In genomic region chr18:79935925-79936324, GRCh38 we compare ENCODE assay signal across 28 cellular contexts. TPM values are rescaled to one million over a fixed set of nuclear protein-coding genes. Genes with fewer than 3 reads are reported as not detected.
DNase-seq lines count a peak whose midpoint lies in the region; ATAC-seq, FAIRE-seq and TF ChIP-seq lines count a peak whose summit lies in the region.
"Had no signal": no experiment of that assay in that cellular context is flagged by ENCODE, and none has a peak within 500 bp of the region (broad histone marks: within the 10 kb centered on the region; RNA-seq: fewer than 3 reads in every experiment).

No MANE protein-coding gene starts in this region.

- H3K4me3 ChIP-seq in HEK293 (ENCODE audit: low read depth, low read length) (no peak overlapping the region), kidney (ENCODE audit: low read length in 2 of 2) (no peak overlapping the region)
- H3K4me3 ChIP-seq: heart left ventricle, vagina had no signal

- H3K36me3 Mint-ChIP-seq in CD4-positive, alpha-beta T cell (ENCODE audit: low read depth), result peaks cover 96% of the 10 kb centered on the region

- no peaks in the 10 kb centered on the region for H3K27me3 ChIP-seq in CD4-positive, alpha-beta T cell (ENCODE audit: control insufficient read depth, insufficient read depth, low read length)
- H3K27me3 ChIP-seq: heart left ventricle, vagina had no signal

- DNase-seq in kidney (peak; percentile 18), posterior cingulate gyrus (peak in 7 of 10 donors; percentile 3 to 44 (median 7)), KG1 (lab: John Stamatoyannopoulos, UW) (no peak), putamen (ENCODE audit: low spot score) (no peak), SIG-M5 treated with dmso at 0.1 percent for 504 hours (lab: John Stamatoyannopoulos, UW; ENCODE audit: unreplicated experiment) (no peak)
- no peak for DNase-seq in CD4-positive, alpha-beta T cell
- DNase-seq: ACHN; activated CD4-positive, alpha-beta T cell treated with anti-CD3 and anti-CD28 coated beads, Interleukin-2, amount 10 ng/mL, durations not matched to agents 7 days and 5 days; activated CD8-positive, alpha-beta memory T cell treated with anti-CD3 and anti-CD28 coated beads, Interleukin-2, amount 10 ng/mL, durations not matched to agents 7 days and 5 days; C1 segment of cervical spinal cord; DMS 273 treated with DMSO at 0.1 percent for 48 hours; effector CD4-positive, alpha-beta T cell; left cardiac atrium; midbrain; NCI-H1417; NCI-H2081 had no signal

- H3K9me3 ChIP-seq in HEK293 (ENCODE audit: control insufficient read depth, insufficient read depth, low read depth, low read length) (no peaks in the 10 kb centered on the region), kidney (ENCODE audit: control insufficient read depth in 1 of 2, low read length in 2 of 2) (peaks cover 3 to 8% of the 10 kb centered on the region in 2 donors)
- H3K9me3 ChIP-seq in CD4-positive, alpha-beta T cell (ENCODE audit: control insufficient read depth, low read length), result peaks cover 20% of the 10 kb centered on the region

- intact Hi-C loops in kidney (cut with DNase I) (no loop called here), posterior cingulate gyrus (cut with DNase I) (no loop called here)
- intact Hi-C loops in CD4-positive, alpha-beta T cell (cut with DNase I, micrococcal nuclease), result no loop called here

- H3K9me3 Mint-ChIP-seq in CD4-positive, alpha-beta T cell, result peaks cover 18% of the 10 kb centered on the region

- TF ChIP-seq CTCF in 22Rv1 (IDR thresholded peaks at IDR 0.05) (no peak), HEK293 (tag by site-specific recombination; IDR thresholded peaks at IDR 0.05) (no peak), kidney (IDR thresholded peaks at IDR 0.05; ENCODE audit: borderline replicate concordance, extremely low read depth, insufficient read depth) (no peak)
- TF ChIP-seq CTCF in CD4-positive, alpha-beta T cell (IDR thresholded peaks at IDR 0.05), result no peak

- no peak for FAIRE-seq in kidney (lab: Jason Lieb, UNC)
- FAIRE-seq: astrocyte had no signal

- no peak overlapping the region for H3K27ac Mint-ChIP-seq in CD4-positive, alpha-beta T cell
- H3K27ac Mint-ChIP-seq: activated CD4-positive, alpha-beta T cell treated with anti-CD3 and anti-CD28 coated beads, Interleukin-2, amount 10 ng/mL, durations not matched to agents 7 days and 5 days; activated CD8-positive, alpha-beta memory T cell treated with anti-CD3 and anti-CD28 coated beads, Interleukin-2, amount 10 ng/mL, durations not matched to agents 7 days and 5 days; activated naive CD4-positive, alpha-beta T cell treated with anti-CD3 and anti-CD28 coated beads, Interleukin-2, amount 50 U/mL, for 72 hours; natural killer cell treated with Interleukin-12 subunit alpha and Interleukin-12 subunit beta and Interleukin-15 and Interleukin-18, amount 100 ng/mL, for 72 hours; T-helper 2 cell treated with Interferon-gamma antibody and Interleukin-4, amounts not matched to agents 5 μg/mL and 100 μg/mL, for 36 hours had no signal

- no peaks in the 10 kb centered on the region for H3K27me3 Mint-ChIP-seq in CD4-positive, alpha-beta T cell
- H3K27me3 Mint-ChIP-seq: activated CD4-positive, alpha-beta T cell treated with anti-CD3 and anti-CD28 coated beads, Interleukin-2, amount 10 ng/mL, durations not matched to agents 7 days and 5 days; activated CD8-positive, alpha-beta memory T cell treated with anti-CD3 and anti-CD28 coated beads, Interleukin-2, amount 10 ng/mL, durations not matched to agents 7 days and 5 days; central memory CD8-positive, alpha-beta T cell; natural killer cell treated with Interleukin-12 subunit alpha and Interleukin-12 subunit beta and Interleukin-15 and Interleukin-18, amount 100 ng/mL, for 72 hours had no signal

- POLR2A ChIA-PET in HEK293 (lab: Yijun Ruan, JAX), result no interaction called here
- POLR2A ChIA-PET in CD4-positive, alpha-beta T cell (lab: Charles Lee), result no interaction called here

- no peak overlapping the region for H3K9ac ChIP-seq in kidney (ENCODE audit: low read length in 2 of 2)

- peaks cover 13% of the 10 kb centered on the region for H3K4me1 Mint-ChIP-seq in CD4-positive, alpha-beta T cell (ENCODE audit: low read depth)
- H3K4me1 Mint-ChIP-seq: activated CD4-positive, alpha-beta T cell treated with anti-CD3 and anti-CD28 coated beads, Interleukin-2, amount 10 ng/mL, durations not matched to agents 7 days and 5 days; activated CD8-positive, alpha-beta memory T cell treated with anti-CD3 and anti-CD28 coated beads, Interleukin-2, amount 10 ng/mL, durations not matched to agents 7 days and 5 days had no signal

- H3K27ac ChIP-seq in 22Rv1 (peak overlapping the region; percentile 79; the same call in 1 of the 2 replicates), HEK293 (ENCODE audit: extremely low read depth, low read depth, low read length) (no peak overlapping the region), kidney (ENCODE audit: low read depth in 2 of 2, low read length in 2 of 2) (no peak overlapping the region)
- no peak overlapping the region for H3K27ac ChIP-seq in CD4-positive, alpha-beta T cell (ENCODE audit: low read depth, low read length)
- H3K27ac ChIP-seq: vagina had no signal

- ATAC-seq in CD4-positive, alpha-beta T cell (ENCODE audit: poor library complexity), result no peak
- ATAC-seq: activated CD8-positive, alpha-beta memory T cell treated with anti-CD3 and anti-CD28 coated beads, Interleukin-2, amount 10 ng/mL, durations not matched to agents 7 days and 5 days; activated naive CD4-positive, alpha-beta T cell treated with anti-CD3 and anti-CD28 coated beads, Interleukin-2, amount 50 U/mL, for 72 hours; HCT116; heart left ventricle; left cardiac atrium; natural killer cell treated with Interleukin-12 subunit alpha and Interleukin-12 subunit beta and Interleukin-15 and Interleukin-18, amount 100 ng/mL, for 72 hours; Right ventricle myocardium inferior had no signal

- no peaks in the 10 kb centered on the region for H3K4me1 ChIP-seq in HEK293 (ENCODE audit: control insufficient read depth, insufficient read depth, low read length)
- H3K4me1 ChIP-seq in kidney (ENCODE audit: control insufficient read depth in 1 of 2, insufficient read depth in 1 of 2, low read depth in 1 of 2, low read length in 2 of 2), result peaks cover 3 to 6% of the 10 kb centered on the region in 2 donors

- no peak overlapping the region for H3K4me3 Mint-ChIP-seq in CD4-positive, alpha-beta T cell
- H3K4me3 Mint-ChIP-seq: activated CD4-positive, alpha-beta T cell treated with anti-CD3 and anti-CD28 coated beads, Interleukin-2, amount 10 ng/mL, durations not matched to agents 7 days and 5 days; activated CD8-positive, alpha-beta memory T cell treated with anti-CD3 and anti-CD28 coated beads, Interleukin-2, amount 10 ng/mL, durations not matched to agents 7 days and 5 days; central memory CD8-positive, alpha-beta T cell; natural killer cell treated with Interleukin-12 subunit alpha and Interleukin-12 subunit beta and Interleukin-15 and Interleukin-18, amount 100 ng/mL, for 72 hours; T-helper 2 cell treated with Interferon-gamma antibody and Interleukin-4, amounts not matched to agents 5 μg/mL and 100 μg/mL, for 36 hours had no signal

- peaks cover 4 to 30% of the 10 kb centered on the region in 2 experiments; a peak in 2 of 3 replicates for H3K36me3 ChIP-seq in HEK293 (ENCODE audit: control insufficient read depth in 2 of 2, insufficient read depth in 1 of 2, low read length in 2 of 2)
- H3K36me3 ChIP-seq in kidney (ENCODE audit: control insufficient read depth in 1 of 2, insufficient read depth in 2 of 2, low read length in 2 of 2), result peaks cover 12 to 17% of the 10 kb centered on the region in 2 donors

- CTCF ChIA-PET in HEK293 (lab: Yijun Ruan, JAX), result no interaction called here
- CTCF ChIA-PET in CD4-positive, alpha-beta T cell (lab: Charles Lee), result no interaction called here

TF ChIP-seq in HEK293, 187 proteins besides CTCF, POLR2A, EP300 and RAD21:
- TF ChIP-seq ZBTB48 (tag by site-specific recombination; IDR thresholded peaks at IDR 0.05) (no peak), ZIC2 (tag by site-specific recombination; IDR thresholded peaks at IDR 0.05) (no peak), ZNF157 (tag by site-specific recombination; IDR thresholded peaks at IDR 0.05) (peak; percentile 68), GLIS1 (tag by site-specific recombination; IDR thresholded peaks at IDR 0.05) (no peak), ZNF777 (tag by site-specific recombination; IDR thresholded peaks at IDR 0.05; ENCODE audit: borderline replicate concordance) (no peak), ZNF266 (tag by site-specific recombination; IDR thresholded peaks at IDR 0.05; ENCODE audit: low read depth) (no peak), PATZ1 (tag by site-specific recombination; IDR thresholded peaks at IDR 0.05) (no peak), ZNF423 (tag by site-specific recombination; IDR thresholded peaks at IDR 0.05) (no peak), ZNF549 (tag by site-specific recombination; IDR thresholded peaks at IDR 0.05) (no peak)

RNA-seq across cellular contexts. Expression of gene SLC66A2, which starts 15.5 kb away (rescaled TPM):
- 45.5 TPM for total RNA-seq in kidney
- 41.9 TPM for polyA plus RNA-seq in kidney (ENCODE audit: insufficient read depth, low read depth, low replicate concordance)
- 10 to 100 TPM; 44.5 to 44.8 TPM for total RNA-seq in CD4-positive, alpha-beta T cell

RNA-seq across cellular contexts. Expression of gene HSBP1L1, which starts 28.5 kb away (rescaled TPM):
- total RNA-seq in kidney, result 26.0 TPM
- polyA plus RNA-seq in kidney (ENCODE audit: insufficient read depth, low read depth, low replicate concordance), result 43.6 TPM
- total RNA-seq in CD4-positive, alpha-beta T cell, result 10 to 100 TPM; 42.6 to 42.7 TPM
- total RNA-seq: OCI-LY7 had no signal

RNA-seq across cellular contexts. Expression of gene TXNL4A, which starts 52.4 kb away (rescaled TPM):
- 76.7 TPM for total RNA-seq in kidney
- 178 TPM for polyA plus RNA-seq in kidney (ENCODE audit: insufficient read depth, low read depth, low replicate concordance)
- total RNA-seq in CD4-positive, alpha-beta T cell, result 10 to 100 TPM; 55.0 to 55.7 TPM

Comparison
In these comparisons a context has a peak if more than half of its experiments do, and no peak if none do; other contexts are left out.
1. DNase-seq: peak in kidney (single experiment) and posterior cingulate gyrus (7 of 10); none in KG1 (single experiment), putamen (single experiment), CD4-positive, alpha-beta T cell (0 of 10) and SIG-M5 treated with dmso at 0.1 percent for 504 hours (single experiment).